Comparison of ENCODE assay signal across 11 cellular contexts in genomic region chr11:72703281-72704008, GRCh38. TPM values are rescaled to one million over a fixed set of nuclear protein-coding genes. Genes with fewer than 3 reads are reported as not detected.
A peak's percentile ranks its signal among the peaks of the same experiment; 100 is the strongest.
DNase-seq lines count a peak whose midpoint lies in the region; FAIRE-seq and TF ChIP-seq lines count a peak whose summit lies in the region.
"Had no signal": no experiment of that assay in that cellular context is flagged by ENCODE, and none has a peak within 500 bp of the region (broad histone marks: within the 10 kb centered on the region; RNA-seq: fewer than 3 reads in every experiment).

No MANE protein-coding gene starts in this region.

- no peak for FAIRE-seq in H54 (lab: Jason Lieb, UNC)
- FAIRE-seq: G401.6 had no signal

- CTCF ChIA-PET in OCI-LY7 (lab: Charles Lee; ENCODE audit: unreplicated experiment): interaction anchor here (0.6 kb wide), 1 partner anchor 91 kb away, joined by 7 read pairs; no protein-coding TSS in a partner anchor

- no TSS peak for BruUV-seq in OCI-LY7 (replicated peaks; lab: Mats Ljungman, UMichigan)

- 40% methylated on average over 11 of the region's 11 CpGs for WGBS in smooth muscle cell (ENCODE audit: low lambda C conversion rate)

- H3K4me2 ChIP-seq in smooth muscle cell (peak overlapping the region; percentile 69), OCI-LY7 (ENCODE audit: low read length) (no peak overlapping the region)

- intact Hi-C loops in OCI-LY7 (cut with micrococcal nuclease; ENCODE audit: unreplicated experiment): no loop called here

- TF ChIP-seq CTCF in smooth muscle cell (IDR thresholded peaks at IDR 0.05; ENCODE audit: borderline replicate concordance, insufficient read depth, poor library complexity, severe bottlenecking) (no peak), OCI-LY7 (conservative IDR thresholded peaks at IDR 0.05; ENCODE audit: low read length) (no peak)

- H2AFZ ChIP-seq in smooth muscle cell (ENCODE audit: low read depth): no peak overlapping the region
- H2AFZ ChIP-seq in OCI-LY7 (ENCODE audit: low read length): no peak overlapping the region

- no peaks in the 10 kb centered on the region for H3F3A ChIP-seq in smooth muscle cell (ENCODE audit: low read depth)

- TF ChIP-seq POLR2A in H54 (IDR thresholded peaks at IDR 0.05; ENCODE audit: low read depth, low read length): no peak

- H3K79me2 ChIP-seq in smooth muscle cell (ENCODE audit: low read depth) (no peaks in the 10 kb centered on the region), OCI-LY7 (ENCODE audit: insufficient read depth, low read depth, low read length) (no peaks in the 10 kb centered on the region)

- H4K20me1 ChIP-seq in smooth muscle cell (ENCODE audit: low read depth) (peaks cover 49% of the 10 kb centered on the region), OCI-LY7 (ENCODE audit: insufficient read depth, low read length) (no peaks in the 10 kb centered on the region)

- H3K9me3 ChIP-seq in smooth muscle cell (replicated peaks; ENCODE audit: low read depth) (no peaks in the 10 kb centered on the region), OCI-LY7 (ENCODE audit: low read length) (no peaks in the 10 kb centered on the region)

- H3K27ac ChIP-seq in caudate nucleus (ENCODE audit: low read depth, low read length): peak overlapping the region; percentile 13
- H3K27ac ChIP-seq in smooth muscle cell (ENCODE audit: low read depth): no peak overlapping the region
- H3K27ac ChIP-seq in OCI-LY7 (ENCODE audit: low read depth, low read length, poor library complexity, severe bottlenecking): no peak overlapping the region

- no peaks in the 10 kb centered on the region for H3K36me3 ChIP-seq in smooth muscle cell (ENCODE audit: low read depth)
- peaks cover 82% of the 10 kb centered on the region for H3K36me3 ChIP-seq in OCI-LY7 (ENCODE audit: insufficient read depth, low read length)

- POLR2A ChIA-PET in OCI-LY7 (lab: Charles Lee): no interaction called here

- no peaks in the 10 kb centered on the region for H3K27me3 ChIP-seq in smooth muscle cell (ENCODE audit: low read depth)

- H3K4me3 ChIP-seq in smooth muscle cell: no peak overlapping the region
- no peak overlapping the region for H3K4me3 ChIP-seq in OCI-LY7 (ENCODE audit: low read depth, low read length, poor library complexity, severe bottlenecking)

- H3K9me2 ChIP-seq in OCI-LY7 (ENCODE audit: insufficient read depth, low read length): no peaks in the 10 kb centered on the region

- H3K4me1 ChIP-seq in smooth muscle cell (ENCODE audit: low read depth) (peaks cover 30% of the 10 kb centered on the region), OCI-LY7 (ENCODE audit: insufficient read depth, low read length, poor library complexity, severe bottlenecking) (no peaks in the 10 kb centered on the region)

- no peak overlapping the region for H3K9ac ChIP-seq in smooth muscle cell (ENCODE audit: low read depth)

- DNase-seq in H54 (ENCODE audit: insufficient read length, low spot score): peak; percentile 53
- DNase-seq in caudate nucleus (lab: John Stamatoyannopoulos, UW): peak in 7 of 61 donors; percentile 14 to 43 (median 26)
- DNase-seq in kidney glomerular epithelial cell (lab: John Stamatoyannopoulos, UW): peak; percentile 25
- peak; percentile 13 for DNase-seq in smooth muscle cell (lab: John Stamatoyannopoulos, UW; ENCODE audit: unreplicated experiment)
- no peak for DNase-seq in OCI-LY7 (ENCODE audit: low spot score)
- no peak for DNase-seq in activated CD4-positive, alpha-beta T cell treated with anti-CD3 and anti-CD28 coated beads, Interleukin-2, amount 50 U/mL, for 1 hour
- no peak for DNase-seq in NCI-H187 treated with DMSO at 0.1 percent for 48 hours (lab: John Stamatoyannopoulos, UW)
- DNase-seq in NCI-H1436 treated with DMSO at 0.1 percent for 48 hours (lab: John Stamatoyannopoulos, UW): no peak
- DNase-seq: NCI-H1417 treated with DMSO at 0.1 percent for 48 hours, SIG-M5 had no signal

RNA-seq across cellular contexts. Expression of gene PDE2A, which starts 29.2 kb away (rescaled TPM):
- total RNA-seq in smooth muscle cell (not detected in 2 replicates), OCI-LY7 (2022) (0.68 TPM in 1 of 2 replicates, not detected in the other)
- polyA plus RNA-seq in smooth muscle cell: 1.0 TPM in 2 replicates
- not detected in 2 replicates for total RNA-seq in OCI-LY7 (2014; rRNA removed; shearing (Covaris generic))

RNA-seq across cellular contexts. Expression of gene ARAP1, which starts 48.8 kb away (rescaled TPM):
- total RNA-seq in smooth muscle cell: 45.2 and 65.3 TPM in 2 replicates
- polyA plus RNA-seq in smooth muscle cell: 45.6 and 54.2 TPM in 2 replicates
- total RNA-seq in OCI-LY7 (2014; rRNA removed; shearing (Covaris generic)): 61.3 and 65.6 TPM in 2 replicates
- 96.9 and 106 TPM in 2 replicates for total RNA-seq in OCI-LY7 (2022)

Comparison
In these comparisons a context has a peak if more than half of its experiments do, and no peak if none do; other contexts are left out.
1. DNase-seq: peak in H54 (single experiment), kidney glomerular epithelial cell (single experiment) and smooth muscle cell (single experiment); none in OCI-LY7 (single experiment), activated CD4-positive, alpha-beta T cell treated with anti-CD3 and anti-CD28 coated beads, Interleukin-2, amount 50 U/mL, for 1 hour (single experiment), NCI-H187 treated with DMSO at 0.1 percent for 48 hours (single experiment) and NCI-H1436 treated with DMSO at 0.1 percent for 48 hours (single experiment).